ENCODE assay signal across 13 cellular contexts in the genomic region with DNA sequence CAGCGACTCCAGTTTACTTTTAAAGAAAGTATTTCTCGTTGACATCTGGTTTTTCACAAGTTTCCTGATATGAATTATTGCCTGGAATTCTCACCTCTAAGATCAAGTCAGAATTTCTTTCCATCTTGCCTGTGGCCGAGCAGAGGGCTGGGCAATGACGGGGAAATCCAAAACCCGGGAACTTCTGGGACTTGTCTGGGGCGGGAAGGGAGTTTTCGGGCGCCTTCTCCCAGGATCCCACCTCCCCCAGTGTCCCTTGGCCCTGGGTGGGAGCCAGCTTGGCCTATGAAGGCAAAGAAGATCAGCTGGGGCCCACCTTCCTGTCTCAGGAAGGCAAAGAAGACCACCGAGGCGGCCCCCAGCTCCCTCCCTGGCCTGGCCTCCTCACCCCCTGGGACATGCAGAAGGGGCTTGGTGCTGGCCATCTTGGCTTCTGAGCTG. TPM values are rescaled to one million over a fixed set of nuclear protein-coding genes. Genes with fewer than 3 reads are reported as not detected.
DNase-seq lines count a peak whose midpoint lies in the region; ATAC-seq, FAIRE-seq and TF ChIP-seq lines count a peak whose summit lies in the region.
"Had no signal": no experiment of that assay in that cellular context is flagged by ENCODE, and none has a peak within 500 bp of the region (broad histone marks: within the 10 kb centered on the region; RNA-seq: fewer than 3 reads in every experiment).

No MANE protein-coding gene starts in this region.

- no peaks in the 10 kb centered on the region for H3K36me3 ChIP-seq in kidney (ENCODE audit: control insufficient read depth in 1 of 2, insufficient read depth in 2 of 2, low read length in 2 of 2)
- H3K36me3 ChIP-seq: BLaER1 treated with 17β-estradiol and CSF1 and Interleukin-3, amounts not matched to agents 10 nM and 100 nM had no signal

- H3K27me3 Mint-ChIP-seq in brain: peaks cover 9% of the 10 kb centered on the region

- peak overlapping the region in 2 of 5 experiments; percentile 21 to 60 for H3K4me3 Mint-ChIP-seq in brain
- H3K4me3 Mint-ChIP-seq: nephron progenitor cell had no signal

- H3K9me3 Mint-ChIP-seq in brain: peaks cover 0 to 4% (median 0%) of the 10 kb centered on the region in 5 experiments
- H3K9me3 Mint-ChIP-seq: nephron progenitor cell had no signal

- peaks cover 4% of the 10 kb centered on the region for H3K36me3 Mint-ChIP-seq in brain

- no peak for ATAC-seq in stimulated activated naive CD8-positive, alpha-beta T cell treated with anti-CD3 and anti-CD28 coated beads, Interleukin-15, Interleukin-2, amounts not matched to agents 100 U/mL and 50 U/mL, for 24 hours
- no peak for ATAC-seq in GM21360 (IDR thresholded peaks at IDR 0.05; ENCODE audit: unreplicated experiment)

- H3K4me3 ChIP-seq in kidney (ENCODE audit: low read length in 2 of 2) (no peak overlapping the region), skin epidermis (no peak overlapping the region)
- H3K4me3 ChIP-seq: BLaER1 treated with 17β-estradiol and CSF1 and Interleukin-3, amounts not matched to agents 10 nM and 100 nM had no signal

- peaks cover 68% of the 10 kb centered on the region for H3K4me1 Mint-ChIP-seq in brain

- H3K9ac ChIP-seq in kidney (ENCODE audit: low read length in 2 of 2): no peak overlapping the region

- FAIRE-seq in kidney (lab: Jason Lieb, UNC) (no peak), HTR-8/SVneo (lab: Jason Lieb, UNC) (no peak)

- DNase-seq in GM04503 (ENCODE audit: low read depth): peak; percentile 21
- peak; percentile 57 for DNase-seq in kidney
- no peak for DNase-seq in stimulated activated naive CD8-positive, alpha-beta T cell treated with anti-CD3 and anti-CD28 coated beads, Interleukin-15, Interleukin-2, amounts not matched to agents 100 U/mL and 50 U/mL, for 24 hours
- DNase-seq in midbrain (lab: John Stamatoyannopoulos, UW): no peak
- no peak for DNase-seq in HTR-8/SVneo (ENCODE audit: insufficient read length, low spot score)
- DNase-seq: activated CD4-positive, CD25-positive, alpha-beta regulatory T cell; activated CD8-positive, alpha-beta memory T cell treated with anti-CD3 and anti-CD28 coated beads, Interleukin-2, amount 50 U/mL, for 48 hours; stimulated activated CD4-positive, alpha-beta T cell treated with anti-CD3 and anti-CD28 coated beads, Interleukin-15, amount 100 ng/mL, for 24 hours had no signal

- intact Hi-C loops in kidney (cut with DNase I): no loop called here

- H3K27ac Mint-ChIP-seq in brain: peak overlapping the region; percentile 37 to 96 (median 90)
- H3K27ac Mint-ChIP-seq: nephron progenitor cell had no signal

- peaks cover 0 to 5% of the 10 kb centered on the region in 2 donors for H3K4me1 ChIP-seq in kidney (ENCODE audit: control insufficient read depth in 1 of 2, insufficient read depth in 1 of 2, low read depth in 1 of 2, low read length in 2 of 2)

- no peak for TF ChIP-seq CTCF in brain (conservative IDR thresholded peaks at IDR 0.05)
- no peak for TF ChIP-seq CTCF in kidney (IDR thresholded peaks at IDR 0.05; ENCODE audit: borderline replicate concordance, extremely low read depth, insufficient read depth)

- H3K27ac ChIP-seq in kidney (ENCODE audit: low read depth in 2 of 2, low read length in 2 of 2) (no peak overlapping the region), skin epidermis (peak overlapping the region in 16 of 21 experiments; percentile 19 to 86 (median 69))

- H3K9me3 ChIP-seq in kidney (ENCODE audit: control insufficient read depth in 1 of 2, low read length in 2 of 2): no peaks in the 10 kb centered on the region

RNA-seq across cellular contexts. Expression of gene SORCS2, which starts 15.5 kb away (rescaled TPM):
- polyA plus RNA-seq in brain (ENCODE audit: insufficient read depth, low read depth, low replicate concordance) (18.8 TPM), kidney (ENCODE audit: insufficient read depth, low read depth, low replicate concordance) (6.1 TPM)
- 9.1 TPM for total RNA-seq in kidney

Comparison
In these comparisons a context has a peak if more than half of its experiments do, and no peak if none do; other contexts are left out.
1. DNase-seq: peak in GM04503 (single experiment) and kidney (single experiment); none in stimulated activated naive CD8-positive, alpha-beta T cell treated with anti-CD3 and anti-CD28 coated beads, Interleukin-15, Interleukin-2, amounts not matched to agents 100 U/mL and 50 U/mL, for 24 hours (single experiment), midbrain (single experiment) and HTR-8/SVneo (single experiment).
2. H3K27ac ChIP-seq: peak in skin epidermis (16 of 21); none in kidney (0 of 2).